Comparison of ENCODE assay signal across 14 cellular contexts in genomic region chr10:44935961-44936285, GRCh38. TPM values are rescaled to one million over a fixed set of nuclear protein-coding genes. Genes with fewer than 3 reads are reported as not detected.
DNase-seq lines count a peak whose midpoint lies in the region; ATAC-seq and TF ChIP-seq lines count a peak whose summit lies in the region.
"Had no signal": no experiment of that assay in that cellular context is flagged by ENCODE, and none has a peak within 500 bp of the region (broad histone marks: within the 10 kb centered on the region; RNA-seq: fewer than 3 reads in every experiment).

No MANE protein-coding gene starts in this region.

- no peaks in the 10 kb centered on the region for H3K36me3 ChIP-seq in Caco-2 (ENCODE audit: control insufficient read depth, insufficient read depth, low read length)
- H3K36me3 ChIP-seq in IMR-90 (ENCODE audit: control insufficient read depth, insufficient read depth, low read length) = no peaks in the 10 kb centered on the region
- no peaks in the 10 kb centered on the region for H3K36me3 ChIP-seq in body of pancreas (replicated peaks in 1 of 2; ENCODE audit: insufficient read depth in 1 of 2, low read depth in 2 of 2)
- no peaks in the 10 kb centered on the region for H3K36me3 ChIP-seq in osteoblast (ENCODE audit: insufficient read depth, low read length)
- no peaks in the 10 kb centered on the region for H3K36me3 ChIP-seq in gastrocnemius medialis
- H3K36me3 ChIP-seq: prostate gland had no signal

- peak overlapping the region; percentile 63 for H2AK5ac ChIP-seq in IMR-90 (ENCODE audit: low read depth, low read length)

- peak overlapping the region; percentile 63 for H3K4ac ChIP-seq in IMR-90 (ENCODE audit: low read depth, low read length)

- H3K4me1 Mint-ChIP-seq in Caco-2 (ENCODE audit: low read depth, unreplicated experiment) = peaks cover 20% of the 10 kb centered on the region
- H3K4me1 Mint-ChIP-seq: memory B cell had no signal

- intact Hi-C loops in Caco-2 (cut with micrococcal nuclease; ENCODE audit: unreplicated experiment) (no loop called here), IMR-90 (cut with micrococcal nuclease) (no loop called here), body of pancreas (cut with DNase I) (no loop called here), gastrocnemius medialis (cut with DNase I; ENCODE audit: low total_unique reads) (no loop called here)

- H2BK20ac ChIP-seq in IMR-90 (ENCODE audit: low read depth, low read length) = peak overlapping the region; percentile 22

- H3K4me2 ChIP-seq in IMR-90 (ENCODE audit: low read depth, low read length) (no peak overlapping the region), osteoblast (ENCODE audit: insufficient read depth, low read length) (no peak overlapping the region)

- H4K8ac ChIP-seq in IMR-90 (ENCODE audit: low read depth in 2 of 2, low read length in 2 of 2) = peak overlapping the region; percentile 26 to 39; a peak in 2 of 4 replicates

- no peak for TF ChIP-seq RAD21 in IMR-90 (IDR thresholded peaks at IDR 0.05; ENCODE audit: low read length)

- TF ChIP-seq POLR2A in IMR-90 (IDR thresholded peaks at IDR 0.05; ENCODE audit: low read depth, low read length) (no peak), body of pancreas (IDR thresholded peaks at IDR 0.05) (no peak), gastrocnemius medialis (IDR thresholded peaks at IDR 0.05) (no peak)

- H3K14ac ChIP-seq in IMR-90 (replicated peaks; ENCODE audit: low read depth, low read length) = 0 out of 2 replicates have a peak overlapping the region, but pooled peaks have one; percentile 11

- H3K4me3 ChIP-seq in Caco-2 (ENCODE audit: low read depth, low read length) (no peak overlapping the region), IMR-90 (ENCODE audit: insufficient read depth, low read depth, low read length) (no peak overlapping the region), body of pancreas (no peak overlapping the region), osteoblast (ENCODE audit: insufficient read depth, low read length) (no peak overlapping the region), gastrocnemius medialis (no peak overlapping the region)
- H3K4me3 ChIP-seq: prostate gland, SK-N-MC had no signal

- H4K20me1 ChIP-seq in IMR-90 (ENCODE audit: insufficient read depth, low read length) (no peaks in the 10 kb centered on the region), osteoblast (ENCODE audit: insufficient read depth, low read length) (no peaks in the 10 kb centered on the region)

- no peak overlapping the region for H3K4me3 Mint-ChIP-seq in Caco-2 (ENCODE audit: unreplicated experiment)
- H3K4me3 Mint-ChIP-seq: memory B cell had no signal

- peak overlapping the region; percentile 23 for H3K27ac Mint-ChIP-seq in Caco-2 (ENCODE audit: unreplicated experiment)
- H3K27ac Mint-ChIP-seq: memory B cell had no signal

- in situ Hi-C loops in IMR-90 (cut with MboI; ENCODE audit: low sequenced_read_pairs) (no loop called here), gastrocnemius medialis (cut with MboI; ENCODE audit: low sequenced_read_pairs in 4 of 4) (no loop called here)

- peak overlapping the region; percentile 40 for H4K91ac ChIP-seq in IMR-90 (ENCODE audit: insufficient read depth, low read depth, low read length)

- H3K79me1 ChIP-seq in IMR-90 (ENCODE audit: low read depth in 1 of 2, low read length in 2 of 2) = no peaks in the 10 kb centered on the region

- H3K27me3 Mint-ChIP-seq in Caco-2 (ENCODE audit: insufficient read depth, unreplicated experiment) = no peaks in the 10 kb centered on the region

- ATAC-seq in IMR-90 (ENCODE audit: low read depth) (no peak), body of pancreas (no peak), SK-N-SH treated with all-trans-retinoic acid at 6 μM for 48 hours (no peak), gastrocnemius medialis (no peak)

- POLR2A ChIA-PET in Caco-2 (lab: Charles Lee) (interaction anchor here (0.8 kb wide), 1 partner anchor 24 kb away, joined by 3 read pairs; the partner anchor contains the start of gene RASSF4), IMR-90 (lab: Charles Lee; ENCODE audit: unreplicated experiment) (no interaction called here)

- H3K4me1 ChIP-seq in Caco-2 (peaks cover 28% of the 10 kb centered on the region), IMR-90 (ENCODE audit: control insufficient read depth, insufficient read depth, low read length) (peaks cover 15% of the 10 kb centered on the region), body of pancreas (peaks cover 45% of the 10 kb centered on the region), osteoblast (ENCODE audit: insufficient read depth, low read length) (peaks cover 10% of the 10 kb centered on the region), gastrocnemius medialis (peaks cover 16 to 19% of the 10 kb centered on the region in 2 donors)
- H3K4me1 ChIP-seq: prostate gland had no signal

- H3K9me3 ChIP-seq in Caco-2 = no peaks in the 10 kb centered on the region
- no peaks in the 10 kb centered on the region for H3K9me3 ChIP-seq in IMR-90 (ENCODE audit: control insufficient read depth, insufficient read depth, low read length)
- H3K9me3 ChIP-seq in body of pancreas = no peaks in the 10 kb centered on the region
- no peaks in the 10 kb centered on the region for H3K9me3 ChIP-seq in osteoblast (ENCODE audit: low read depth, low read length)
- no peaks in the 10 kb centered on the region for H3K9me3 ChIP-seq in gastrocnemius medialis
- H3K9me3 ChIP-seq: prostate gland had no signal

- H2BK120ac ChIP-seq in IMR-90 (ENCODE audit: low read depth, low read length) = peak overlapping the region; percentile 81

- peak overlapping the region; percentile 76 for H2AK9ac ChIP-seq in IMR-90 (replicated peaks; ENCODE audit: low read depth, low read length, poor library complexity)

- H3K79me2 ChIP-seq in osteoblast (ENCODE audit: insufficient read depth, low read length) = no peaks in the 10 kb centered on the region

- DNase-seq in Caco-2 = no peak
- DNase-seq in IMR-90 = no peak
- DNase-seq in body of pancreas = no peak
- no peak for DNase-seq in osteoblast (ENCODE audit: insufficient read length, low spot score, missing footprints)
- no peak for DNase-seq in activated CD4-positive, CD25-positive, alpha-beta regulatory T cell (lab: John Stamatoyannopoulos, UW)
- no peak for DNase-seq in central memory CD4-positive, alpha-beta T cell
- DNase-seq in gastrocnemius medialis = no peak
- DNase-seq: CD4-positive, CD25-positive, alpha-beta regulatory T cell; NCI-H1930 had no signal

- no peaks in the 10 kb centered on the region for H3K9me3 Mint-ChIP-seq in Caco-2 (ENCODE audit: unreplicated experiment)
- H3K9me3 Mint-ChIP-seq: memory B cell had no signal

- H3K18ac ChIP-seq in IMR-90 (ENCODE audit: low read depth, low read length) = peak overlapping the region; percentile 21; the same call in 1 of the 2 replicates

- peak overlapping the region; percentile 16; the same call in 1 of the 3 replicates for H2BK15ac ChIP-seq in IMR-90 (ENCODE audit: low read depth, low read length)

- TF ChIP-seq CTCF in Caco-2 (IDR thresholded peaks at IDR 0.05; ENCODE audit: insufficient read depth in 1 of 2, low read depth in 1 of 2, low read length in 1 of 2, severe bottlenecking in 1 of 2, unreplicated experiment in 1 of 2) = no peak
- no peak for TF ChIP-seq CTCF in IMR-90 (conservative IDR thresholded peaks at IDR 0.05; ENCODE audit: low read depth, low read length)
- TF ChIP-seq CTCF in body of pancreas (IDR thresholded peaks at IDR 0.05) = no peak
- TF ChIP-seq CTCF in osteoblast (IDR thresholded peaks at IDR 0.05; ENCODE audit: extremely low read depth, low read depth, low read length) = no peak
- TF ChIP-seq CTCF in gastrocnemius medialis (IDR thresholded peaks at IDR 0.05 in 4 of 5, conservative IDR thresholded peaks at IDR 0.05 in 1 of 5) = no peak

- H3K56ac ChIP-seq in IMR-90 (ENCODE audit: extremely low read depth, insufficient read depth, low read length) = no peak overlapping the region

- 0 out of 2 replicates have a peak overlapping the region, but pooled peaks have one; percentile 3 for H3K27ac ChIP-seq in IMR-90 (ENCODE audit: insufficient read depth, low read length)
- H3K27ac ChIP-seq in body of pancreas = peak overlapping the region in 3 of 4 donors; percentile 69 to 81 (median 81)
- peak overlapping the region; percentile 65 for H3K27ac ChIP-seq in osteoblast (ENCODE audit: low read depth, low read length)
- H3K27ac ChIP-seq in gastrocnemius medialis = peak overlapping the region in 2 of 4 donors; percentile 45 to 58
- H3K27ac ChIP-seq: prostate gland, SK-N-MC had no signal

- CTCF ChIA-PET in Caco-2 (lab: Charles Lee) = interaction anchor here (1.1 to 1.6 kb wide), 3 partner anchors 11 to 43 kb away, joined by 3 to 4 read pairs (median 3); partner anchors contain the start of gene DEPP1
- CTCF ChIA-PET in IMR-90 (lab: Yijun Ruan, JAX) = no interaction called here

- 17% methylated on average over 1 of the region's 3 CpGs; no CpG with 5 or more reads in 1 of the 2 experiments for WGBS in IMR-90 (ENCODE audit: extremely low coverage in 2 of 2, insufficient read length in 1 of 2), 2 experiments
- WGBS in body of pancreas, 2 donors = 37 to 62% methylated on average over 3 of the region's 3 CpGs

- no peak overlapping the region for H4K5ac ChIP-seq in IMR-90 (ENCODE audit: low read depth, low read length)

- H2AFZ ChIP-seq in IMR-90 (replicated peaks; ENCODE audit: low read length, poor library complexity) (peak overlapping the region; percentile 84), osteoblast (ENCODE audit: low read length) (peak overlapping the region; percentile 39)

- H3K36me3 Mint-ChIP-seq in Caco-2 (ENCODE audit: insufficient read depth, unreplicated experiment) = no peaks in the 10 kb centered on the region
- H3K36me3 Mint-ChIP-seq: memory B cell had no signal

- BruUV-seq in Caco-2 (replicated peaks; lab: Mats Ljungman, UMichigan) (no TSS peak), IMR-90 (replicated peaks; lab: Mats Ljungman, UMichigan) (no TSS peak)

- no peaks in the 10 kb centered on the region for H3K27me3 ChIP-seq in Caco-2 (replicated peaks; ENCODE audit: control insufficient read depth, insufficient read depth, low read length)
- no peaks in the 10 kb centered on the region for H3K27me3 ChIP-seq in IMR-90 (ENCODE audit: control insufficient read depth, insufficient read depth, low read length)
- no peaks in the 10 kb centered on the region for H3K27me3 ChIP-seq in body of pancreas
- no peaks in the 10 kb centered on the region for H3K27me3 ChIP-seq in osteoblast (ENCODE audit: insufficient read depth, low read length)
- no peaks in the 10 kb centered on the region for H3K27me3 ChIP-seq in gastrocnemius medialis

- H3K9ac ChIP-seq in IMR-90 (ENCODE audit: low read depth, low read length) = no peak overlapping the region

- no peak overlapping the region for H3K23ac ChIP-seq in IMR-90 (ENCODE audit: low read depth, low read length)

- H3K9me1 ChIP-seq in IMR-90 (ENCODE audit: insufficient read depth, low read length) = peaks cover 9% of the 10 kb centered on the region; the same call in 1 of the 2 replicates

- H2BK5ac ChIP-seq in IMR-90 (ENCODE audit: low read depth, low read length, poor library complexity, severe bottlenecking) = peak overlapping the region; percentile 27

- dilution Hi-C loops in IMR-90 (cut with HindIII; ENCODE audit: low sequenced_read_pairs, unreplicated experiment) = no loop called here

RNA-seq across cellular contexts. Expression of gene RASSF4, which starts 23.7 kb away (rescaled TPM):
- total RNA-seq in Caco-2 (2022) (40.8 and 55.6 TPM in 2 replicates), IMR-90 (2012; rRNA removed) (5.9 and 6.1 TPM in 2 replicates), body of pancreas (10 to 100 TPM; 44.5 to 50.8 TPM), osteoblast (2.9 and 4.0 TPM in 2 replicates), gastrocnemius medialis (10 to 100 TPM in 3 of 4 donors, 1 to 10 TPM in 1; 9.4 to 39.7 (median 24.0) TPM)
- polyA plus RNA-seq in IMR-90 (2012; rRNA removed) = 8.6 and 10.1 TPM in 2 replicates
- 4.5 and 6.1 TPM in 2 replicates for polyA plus RNA-seq in IMR-90 (2012; cell fraction: cytosol; rRNA removed)
- polyA plus RNA-seq in IMR-90 (2012; cell fraction: nucleus; rRNA removed; ENCODE audit: low replicate concordance) = 46.1 and 53.0 TPM in 2 replicates

RNA-seq across cellular contexts. Expression of gene TMEM72, which starts 24.8 kb away (rescaled TPM):
- total RNA-seq in Caco-2 (2022) = not detected in 2 replicates
- total RNA-seq in IMR-90 (2012; rRNA removed) = not detected in 2 replicates
- polyA plus RNA-seq in IMR-90 (2012; rRNA removed) = not detected in 2 replicates
- not detected in 2 replicates for polyA plus RNA-seq in IMR-90 (2012; cell fraction: cytosol; rRNA removed)
- polyA plus RNA-seq in IMR-90 (2012; cell fraction: nucleus; rRNA removed; ENCODE audit: low replicate concordance) = not detected in 2 replicates
- 10 to 100 TPM in 1 of 2 donors, 1 to 10 TPM in 1; 4.7 to 10.2 TPM for total RNA-seq in body of pancreas
- not detected in 2 replicates for total RNA-seq in osteoblast
- total RNA-seq in gastrocnemius medialis = not detected
- total RNA-seq: CD4-positive, CD25-positive, alpha-beta regulatory T cell; G401 had no signal
- polyA plus RNA-seq: CD4-positive, CD25-positive, alpha-beta regulatory T cell had no signal

RNA-seq across cellular contexts. Expression of gene DEPP1, which starts 42.7 kb away (rescaled TPM):
- total RNA-seq in Caco-2 (2022) (7.0 and 13.6 TPM in 2 replicates), IMR-90 (2012; rRNA removed) (11.7 and 13.6 TPM in 2 replicates), body of pancreas (100 to 1,000 TPM; 226 to 230 TPM), osteoblast (43.6 and 87.6 TPM in 2 replicates), gastrocnemius medialis (100 to 1,000 TPM in 2 of 4 donors, 10 to 100 TPM in 2; 83.4 to 331 (median 120) TPM)
- polyA plus RNA-seq in IMR-90 (2012; rRNA removed) = 19.7 and 30.0 TPM in 2 replicates
- polyA plus RNA-seq in IMR-90 (2012; cell fraction: cytosol; rRNA removed) = 16.4 and 30.1 TPM in 2 replicates
- polyA plus RNA-seq in IMR-90 (2012; cell fraction: nucleus; rRNA removed; ENCODE audit: low replicate concordance) = 18.4 and 24.2 TPM in 2 replicates
- polyA plus RNA-seq: CD4-positive, CD25-positive, alpha-beta regulatory T cell had no signal
